In genomic region chr2:149178626-149179025, GRCh38 we compare ENCODE assay signal across 20 cellular contexts.
DNase-seq lines count a peak whose midpoint lies in the region; ATAC-seq and TF ChIP-seq lines count a peak whose summit lies in the region.
"Had no signal": no experiment of that assay in that cellular context is flagged by ENCODE, and none has a peak within 500 bp of the region (broad histone marks: within the 10 kb centered on the region; RNA-seq: fewer than 3 reads in every experiment).

No MANE protein-coding gene starts in this region.

- no peak for TF ChIP-seq CTCF in nephron progenitor cell (IDR thresholded peaks at IDR 0.05)
- no peak for TF ChIP-seq CTCF in progenitor cell of endocrine pancreas (IDR thresholded peaks at IDR 0.05; ENCODE audit: unreplicated experiment)

- H3K4me1 Mint-ChIP-seq in nephron progenitor cell (peaks cover 52% of the 10 kb centered on the region), progenitor cell of endocrine pancreas (ENCODE audit: low read depth) (peaks cover 48% of the 10 kb centered on the region)
- H3K4me1 Mint-ChIP-seq: CD14-positive monocyte; CD8-positive, alpha-beta memory T cell had no signal

- no peaks in the 10 kb centered on the region for H3K9me3 Mint-ChIP-seq in nephron progenitor cell
- H3K9me3 Mint-ChIP-seq in progenitor cell of endocrine pancreas (ENCODE audit: low read depth) = no peaks in the 10 kb centered on the region
- H3K9me3 Mint-ChIP-seq: CD4-positive, alpha-beta T cell; CD8-positive, alpha-beta memory T cell had no signal

- peak overlapping the region; percentile 13 for H3K27ac Mint-ChIP-seq in nephron progenitor cell
- H3K27ac Mint-ChIP-seq in progenitor cell of endocrine pancreas = peak overlapping the region; percentile 42
- H3K27ac Mint-ChIP-seq: CD4-positive, alpha-beta T cell; CD8-positive, alpha-beta memory T cell had no signal

- H3K36me3 Mint-ChIP-seq in nephron progenitor cell (ENCODE audit: low read depth) (no peaks in the 10 kb centered on the region), progenitor cell of endocrine pancreas (ENCODE audit: insufficient read depth) (peaks cover 15% of the 10 kb centered on the region)
- H3K36me3 Mint-ChIP-seq: CD14-positive monocyte; CD8-positive, alpha-beta memory T cell had no signal

- DNase-seq in islet precursor cell (peak; percentile 63), nephron progenitor cell (no peak), progenitor cell of endocrine pancreas (ENCODE audit: low spot score, unreplicated experiment) (no peak), NCI-H2171 (lab: John Stamatoyannopoulos, UW) (no peak)
- no peak for DNase-seq in stimulated activated CD8-positive, alpha-beta memory T cell treated with anti-CD3 and anti-CD28 coated beads, Interleukin-4, amount 100 ng/mL, for 48 hours
- DNase-seq: 8988T; ACHN; AML-193; BE2C; CD4-positive, alpha-beta T cell; CD8-positive, alpha-beta memory T cell; DMS 273 treated with DMSO at 0.1 percent for 48 hours; DMS79; EL; GDM1; GOT3 had no signal

- H3K4me3 Mint-ChIP-seq in nephron progenitor cell (no peak overlapping the region), progenitor cell of endocrine pancreas (ENCODE audit: low read depth) (no peak overlapping the region)
- H3K4me3 Mint-ChIP-seq: CD14-positive monocyte; CD4-positive, alpha-beta T cell; CD8-positive, alpha-beta memory T cell had no signal

- H3K27me3 Mint-ChIP-seq in nephron progenitor cell (ENCODE audit: low read depth, poor library complexity) = peaks cover 2% of the 10 kb centered on the region
- H3K27me3 Mint-ChIP-seq in progenitor cell of endocrine pancreas = no peaks in the 10 kb centered on the region

- no peak for ATAC-seq in GM18498 (IDR thresholded peaks at IDR 0.05; ENCODE audit: unreplicated experiment)
- ATAC-seq: A549, GM12878 had no signal
